ENCODE assay signal across 9 cellular contexts in the genomic region with DNA sequence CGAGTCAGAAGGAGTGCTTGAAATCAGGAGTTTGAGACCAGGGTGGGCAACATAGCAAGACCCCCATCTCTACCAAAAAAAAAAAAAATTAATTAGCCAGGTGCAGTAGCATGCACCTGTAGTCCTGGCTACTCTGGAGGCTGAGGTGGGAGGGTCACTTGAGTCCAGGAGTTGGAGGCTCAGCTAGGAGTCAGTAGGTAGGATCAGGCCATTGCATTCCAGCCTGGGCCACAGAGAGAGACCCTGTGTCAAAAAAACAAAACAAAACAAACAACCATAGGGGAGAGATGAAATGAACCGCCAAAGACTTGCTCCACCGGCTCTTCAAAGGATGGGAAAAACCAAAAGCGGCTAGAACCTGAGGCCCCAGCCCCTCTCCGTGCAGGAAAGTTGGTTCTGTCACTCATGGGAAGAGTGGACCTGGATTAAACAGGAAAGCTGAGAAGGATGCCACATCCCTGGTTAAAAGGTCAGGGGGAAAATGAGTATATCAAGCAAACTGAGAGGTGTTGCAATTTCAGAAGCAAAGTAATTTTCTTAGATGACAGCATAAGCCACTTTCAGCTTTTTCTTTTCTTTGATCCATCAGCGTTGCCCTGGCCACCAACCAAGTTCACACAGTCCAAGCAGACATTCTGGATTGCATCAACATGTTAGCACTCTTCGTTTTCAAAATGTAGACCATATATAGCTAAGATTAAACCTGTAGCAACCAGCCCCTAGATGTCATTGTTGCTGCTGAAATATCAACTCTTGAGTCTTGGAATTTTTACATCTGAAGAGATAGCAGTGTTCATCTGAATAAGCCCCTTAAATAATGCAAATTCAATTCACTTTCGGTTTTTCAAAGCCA. TPM values are rescaled to one million over a fixed set of nuclear protein-coding genes. Genes with fewer than 3 reads are reported as not detected.
A peak's percentile ranks its signal among the peaks of the same experiment; 100 is the strongest.
DNase-seq lines count a peak whose midpoint lies in the region; ATAC-seq and TF ChIP-seq lines count a peak whose summit lies in the region.
"Had no signal": no experiment of that assay in that cellular context is flagged by ENCODE, and none has a peak within 500 bp of the region (broad histone marks: within the 10 kb centered on the region; RNA-seq: fewer than 3 reads in every experiment).

No MANE protein-coding gene starts in this region.

- DNase-seq in MM.1S (no peak), astrocyte of the spinal cord (ENCODE audit: low read depth, low spot score) (peak; percentile 33), right atrium auricular region (ENCODE audit: low spot score) (no peak), thoracic aorta (ENCODE audit: low spot score) (no peak), AML-193 (lab: John Stamatoyannopoulos, UW) (no peak)
- DNase-seq in stimulated activated CD4-positive, alpha-beta T cell treated with anti-CD3 and anti-CD28 coated beads, Interleukin-12 subunit alpha, Interleukin-12 subunit beta, amount 100 ng/mL, for 4 hours: no peak
- DNase-seq in central memory CD4-positive, alpha-beta T cell: no peak
- DNase-seq: effector memory CD8-positive, alpha-beta T cell; NCI-H526 treated with DMSO at 0.1 percent for 48 hours had no signal

- no peak overlapping the region for H3K4me3 ChIP-seq in MM.1S (ENCODE audit: low read length)
- no peak overlapping the region for H3K4me3 ChIP-seq in astrocyte of the spinal cord (ENCODE audit: low read depth, low read length)
- peak overlapping the region; percentile 27 to 28 for H3K4me3 ChIP-seq in right atrium auricular region
- H3K4me3 ChIP-seq in thoracic aorta: peak overlapping the region; percentile 58

- no peak overlapping the region for H3K27ac ChIP-seq in MM.1S (ENCODE audit: low read length)
- H3K27ac ChIP-seq in right atrium auricular region: no peak overlapping the region
- peak overlapping the region; percentile 43 to 65 for H3K27ac ChIP-seq in thoracic aorta

- in situ Hi-C loops in astrocyte of the spinal cord (cut with HindIII; ENCODE audit: low sequenced_read_pairs): no loop called here

- H3K4me2 ChIP-seq in MM.1S (ENCODE audit: low read depth, low read length): peak overlapping the region; percentile 9; the same call in 1 of the 2 replicates

- H3K9ac ChIP-seq in MM.1S (ENCODE audit: low read length): no peak overlapping the region

- no peaks in the 10 kb centered on the region for H3K4me1 ChIP-seq in MM.1S (ENCODE audit: low read length)
- no peaks in the 10 kb centered on the region for H3K4me1 ChIP-seq in right atrium auricular region
- H3K4me1 ChIP-seq in thoracic aorta (ENCODE audit: control insufficient read depth in 1 of 2, low read depth in 2 of 2): peaks cover 0 to 21% of the 10 kb centered on the region in 2 donors

- H2AFZ ChIP-seq in MM.1S (ENCODE audit: low read length): no peak overlapping the region

- H3K9me3 ChIP-seq in MM.1S (replicated peaks; ENCODE audit: insufficient read depth, low read length) (no peaks in the 10 kb centered on the region), right atrium auricular region (no peaks in the 10 kb centered on the region), thoracic aorta (no peaks in the 10 kb centered on the region)

- no peaks in the 10 kb centered on the region for H3K79me2 ChIP-seq in MM.1S (ENCODE audit: low read length)

- ATAC-seq in thoracic aorta (ENCODE audit: insufficient number of reproducible peaks, low FRiP score, low read depth): no peak
- ATAC-seq: effector memory CD8-positive, alpha-beta T cell had no signal

- TF ChIP-seq CTCF in MM.1S (IDR thresholded peaks at IDR 0.05; ENCODE audit: low read length): no peak
- peak; percentile 7 for TF ChIP-seq CTCF in astrocyte of the spinal cord (IDR thresholded peaks at IDR 0.05; ENCODE audit: low read depth, low read length)
- peak in 1 of 2 donors; percentile 12 for TF ChIP-seq CTCF in right atrium auricular region (IDR thresholded peaks at IDR 0.05)
- TF ChIP-seq CTCF in thoracic aorta (IDR thresholded peaks at IDR 0.05): no peak

- no peaks in the 10 kb centered on the region for H4K20me1 ChIP-seq in MM.1S (ENCODE audit: insufficient read depth, low read length)

- no peaks in the 10 kb centered on the region for H3F3A ChIP-seq in MM.1S (ENCODE audit: insufficient read depth, low read length)

- H3K27me3 ChIP-seq in MM.1S (replicated peaks; ENCODE audit: insufficient read depth, low read length): peaks cover 16% of the 10 kb centered on the region
- H3K27me3 ChIP-seq in right atrium auricular region: no peaks in the 10 kb centered on the region
- H3K27me3 ChIP-seq in thoracic aorta (replicated peaks; ENCODE audit: insufficient read depth): no peaks in the 10 kb centered on the region

- no peaks in the 10 kb centered on the region for H3K9me2 ChIP-seq in MM.1S (replicated peaks; ENCODE audit: insufficient read depth, low read length)

- H3K36me3 ChIP-seq in MM.1S (replicated peaks; ENCODE audit: insufficient read depth, low read length) (no peaks in the 10 kb centered on the region), right atrium auricular region (no peaks in the 10 kb centered on the region), thoracic aorta (no peaks in the 10 kb centered on the region)

RNA-seq across cellular contexts. Expression of gene ZNF507, which starts 8.9 kb away (rescaled TPM):
- total RNA-seq in right atrium auricular region (10 to 100 TPM in 1 of 2 donors, 1 to 10 TPM in 1; 9.0 to 12.7 TPM), thoracic aorta (10 to 100 TPM; 22.6 to 34.6 TPM)

Comparison
In these comparisons a context has a peak if more than half of its experiments do, and no peak if none do; other contexts are left out.
1. H3K27ac ChIP-seq: peak in thoracic aorta (2 of 2); none in MM.1S (single experiment) and right atrium auricular region (0 of 2).
2. H3K4me3 ChIP-seq: peak in right atrium auricular region (2 of 2) and thoracic aorta (single experiment); none in MM.1S (single experiment) and astrocyte of the spinal cord (single experiment).